ENCODE assay signal across 9 cellular contexts in the genomic region with DNA sequence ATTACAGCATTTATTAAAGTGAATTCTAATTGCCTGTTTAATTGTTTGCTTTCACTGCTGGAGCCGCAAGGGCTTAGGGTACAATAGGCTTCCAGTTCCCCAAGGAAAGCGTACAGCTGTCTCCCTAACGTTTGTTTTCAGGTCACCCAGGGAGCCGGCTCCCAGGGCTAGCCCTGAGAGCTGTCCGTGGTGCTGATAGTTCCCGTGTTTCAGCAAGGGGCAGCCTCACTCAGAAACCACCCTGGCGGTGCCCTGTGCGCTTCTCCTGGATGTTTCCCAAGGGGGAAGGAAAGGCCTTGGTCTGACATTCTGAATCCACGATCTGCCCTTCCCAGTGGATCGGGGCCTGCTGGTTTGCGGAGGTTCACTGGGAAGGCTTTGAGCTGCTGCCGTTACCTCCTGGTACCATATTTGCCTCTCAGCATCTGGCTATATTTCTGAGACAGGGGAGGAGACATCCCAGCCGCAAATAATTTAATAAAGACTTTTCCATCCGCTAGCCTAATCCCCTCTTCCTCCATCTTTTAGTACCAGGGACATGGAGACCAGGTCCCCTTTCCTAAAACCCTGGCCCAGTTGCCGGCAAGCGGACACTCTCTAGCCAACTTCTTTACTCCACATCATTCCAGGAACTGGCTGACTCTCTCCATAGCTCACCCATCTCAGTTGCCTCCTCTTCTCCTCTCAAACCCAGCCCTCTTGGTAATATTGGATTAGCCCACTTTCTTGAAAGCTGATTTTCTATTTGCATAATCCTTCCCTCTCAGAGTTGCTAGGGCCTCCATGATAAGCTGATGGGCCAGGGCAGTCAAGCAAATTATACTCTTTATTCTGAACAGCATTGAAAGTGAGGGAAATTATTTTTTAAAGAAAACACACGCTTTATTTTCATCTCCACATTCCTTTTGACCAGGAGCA.
DNase-seq lines count a peak whose midpoint lies in the region; ATAC-seq and TF ChIP-seq lines count a peak whose summit lies in the region.
"Had no signal": no experiment of that assay in that cellular context is flagged by ENCODE, and none has a peak within 500 bp of the region (broad histone marks: within the 10 kb centered on the region; RNA-seq: fewer than 3 reads in every experiment).

No MANE protein-coding gene starts in this region.

- intact Hi-C loops in CD4-positive, alpha-beta memory T cell (cut with micrococcal nuclease): no loop called here

- DNase-seq in DND-41 (peak; percentile 65), KBM-7 (peak; percentile 23), kidney epithelial cell (ENCODE audit: low read depth) (peak; percentile 1)
- DNase-seq in activated CD4-positive, alpha-beta T cell treated with anti-CD3 and anti-CD28 coated beads, Interleukin-2, amount 10 ng/mL, durations not matched to agents 7 days and 5 days: peak; percentile 51
- no peak for DNase-seq in CD4-positive, alpha-beta memory T cell

- no peak overlapping the region for H3K9ac ChIP-seq in DND-41 (ENCODE audit: low read depth, low read length)

- no peak overlapping the region for H2AFZ ChIP-seq in DND-41 (ENCODE audit: low read depth, low read length)

- no peaks in the 10 kb centered on the region for H3K36me3 Mint-ChIP-seq in activated CD4-positive, alpha-beta T cell treated with anti-CD3 and anti-CD28 coated beads, Interleukin-2, amount 10 ng/mL, durations not matched to agents 7 days and 5 days (ENCODE audit: low read depth)
- no peaks in the 10 kb centered on the region for H3K36me3 Mint-ChIP-seq in CD4-positive, alpha-beta memory T cell

- in situ Hi-C loops in KBM-7 (cut with MboI; ENCODE audit: low pct_unique_long_range_greater_than_20kb, low sequenced_read_pairs): no loop called here

- no peaks in the 10 kb centered on the region for H3K27me3 Mint-ChIP-seq in activated CD4-positive, alpha-beta T cell treated with anti-CD3 and anti-CD28 coated beads, Interleukin-2, amount 10 ng/mL, durations not matched to agents 7 days and 5 days
- H3K27me3 Mint-ChIP-seq in CD4-positive, alpha-beta memory T cell: peaks cover 7 to 9% of the 10 kb centered on the region in 2 donors

- no peaks in the 10 kb centered on the region for H3K36me3 ChIP-seq in DND-41 (ENCODE audit: insufficient read depth, low read length)
- no peaks in the 10 kb centered on the region for H3K36me3 ChIP-seq in kidney epithelial cell (ENCODE audit: control insufficient read depth, insufficient read depth, low read length)
- H3K36me3 ChIP-seq in CD4-positive, alpha-beta memory T cell (ENCODE audit: insufficient read depth, low read length): no peaks in the 10 kb centered on the region

- TF ChIP-seq CTCF in DND-41 (IDR thresholded peaks at IDR 0.05; ENCODE audit: borderline replicate concordance, extremely low read depth, low read length, poor library complexity, severe bottlenecking): no peak
- TF ChIP-seq CTCF in kidney epithelial cell (IDR thresholded peaks at IDR 0.05; ENCODE audit: insufficient read depth, low read length, poor library complexity, severe bottlenecking): no peak

- H3K9me3 ChIP-seq in DND-41 (ENCODE audit: insufficient read depth, low read length, severe bottlenecking): no peaks in the 10 kb centered on the region
- H3K9me3 ChIP-seq in CD4-positive, alpha-beta memory T cell (ENCODE audit: control insufficient read depth in 1 of 2, low read length in 2 of 2): no peaks in the 10 kb centered on the region

- no peak overlapping the region for H3K4me3 ChIP-seq in DND-41 (ENCODE audit: low read depth in 1 of 2, low read length in 2 of 2)
- no peak overlapping the region for H3K4me3 ChIP-seq in kidney epithelial cell (ENCODE audit: low read depth, low read length)
- H3K4me3 ChIP-seq in CD4-positive, alpha-beta memory T cell (ENCODE audit: low read length in 2 of 2): no peak overlapping the region

- no peak overlapping the region for H3K4me3 Mint-ChIP-seq in activated CD4-positive, alpha-beta T cell treated with anti-CD3 and anti-CD28 coated beads, Interleukin-2, amount 10 ng/mL, durations not matched to agents 7 days and 5 days
- no peak overlapping the region for H3K4me3 Mint-ChIP-seq in CD4-positive, alpha-beta memory T cell
- H3K4me3 Mint-ChIP-seq: naive thymus-derived CD8-positive, alpha-beta T cell had no signal

- no peaks in the 10 kb centered on the region for H3K9me3 Mint-ChIP-seq in activated CD4-positive, alpha-beta T cell treated with anti-CD3 and anti-CD28 coated beads, Interleukin-2, amount 10 ng/mL, durations not matched to agents 7 days and 5 days
- peaks cover 0 to 12% (median 6%) of the 10 kb centered on the region in 8 donors for H3K9me3 Mint-ChIP-seq in CD4-positive, alpha-beta memory T cell

- H3K4me1 Mint-ChIP-seq in activated CD4-positive, alpha-beta T cell treated with anti-CD3 and anti-CD28 coated beads, Interleukin-2, amount 10 ng/mL, durations not matched to agents 7 days and 5 days: no peaks in the 10 kb centered on the region
- no peaks in the 10 kb centered on the region for H3K4me1 Mint-ChIP-seq in CD4-positive, alpha-beta memory T cell
- H3K4me1 Mint-ChIP-seq: naive thymus-derived CD8-positive, alpha-beta T cell had no signal

- no peaks in the 10 kb centered on the region for H3K4me1 ChIP-seq in DND-41 (ENCODE audit: insufficient read depth, low read length)
- H3K4me1 ChIP-seq in CD4-positive, alpha-beta memory T cell (ENCODE audit: insufficient read depth, low read length): no peaks in the 10 kb centered on the region

- H4K20me1 ChIP-seq in DND-41 (ENCODE audit: insufficient read depth, low read length): no peaks in the 10 kb centered on the region; the same call in 1 of the 2 replicates

- POLR2A ChIA-PET in activated CD4-positive, alpha-beta T cell treated with anti-CD3 and anti-CD28 coated beads, Interleukin-2, amount 10 ng/mL, durations not matched to agents 7 days and 5 days (lab: Charles Lee): no interaction called here
- POLR2A ChIA-PET in CD4-positive, alpha-beta memory T cell (lab: Charles Lee; ENCODE audit: partially characterized antibody): no interaction called here

- peak; percentile 60; the same call in 2 of the 3 replicates for ATAC-seq in DND-41 (ENCODE audit: insufficient read depth, low read depth)
- ATAC-seq in GM21528 (IDR thresholded peaks at IDR 0.05; ENCODE audit: low FRiP score, unreplicated experiment): no peak
- no peak for ATAC-seq in GM21825 (IDR thresholded peaks at IDR 0.05; ENCODE audit: unreplicated experiment)
- no peak for ATAC-seq in GM18867 (IDR thresholded peaks at IDR 0.05; ENCODE audit: unreplicated experiment)
- ATAC-seq: naive thymus-derived CD8-positive, alpha-beta T cell had no signal

- CTCF ChIA-PET in activated CD4-positive, alpha-beta T cell treated with anti-CD3 and anti-CD28 coated beads, Interleukin-2, amount 10 ng/mL, durations not matched to agents 7 days and 5 days (lab: Charles Lee): no interaction called here
- CTCF ChIA-PET in CD4-positive, alpha-beta memory T cell (lab: Charles Lee; ENCODE audit: partially characterized antibody): no interaction called here

- no peak overlapping the region for H3K27ac Mint-ChIP-seq in activated CD4-positive, alpha-beta T cell treated with anti-CD3 and anti-CD28 coated beads, Interleukin-2, amount 10 ng/mL, durations not matched to agents 7 days and 5 days
- no peak overlapping the region for H3K27ac Mint-ChIP-seq in CD4-positive, alpha-beta memory T cell
- H3K27ac Mint-ChIP-seq: naive thymus-derived CD8-positive, alpha-beta T cell had no signal

- H3K79me2 ChIP-seq in DND-41 (ENCODE audit: insufficient read depth, low read length): no peaks in the 10 kb centered on the region

- no peak overlapping the region for H3K27ac ChIP-seq in DND-41 (ENCODE audit: low read length)
- no peak overlapping the region for H3K27ac ChIP-seq in CD4-positive, alpha-beta memory T cell (ENCODE audit: low read depth, low read length)

- no peaks in the 10 kb centered on the region for H3K27me3 ChIP-seq in DND-41 (ENCODE audit: insufficient read depth, low read length, poor library complexity)
- H3K27me3 ChIP-seq in kidney epithelial cell (ENCODE audit: control insufficient read depth, insufficient read depth, low read length): no peaks in the 10 kb centered on the region
- no peaks in the 10 kb centered on the region for H3K27me3 ChIP-seq in CD4-positive, alpha-beta memory T cell (ENCODE audit: insufficient read depth, low read length)

- no peak overlapping the region for H3K4me2 ChIP-seq in DND-41 (ENCODE audit: insufficient read depth, low read length)

Comparison
In these comparisons a context has a peak if more than half of its experiments do, and no peak if none do; other contexts are left out.
1. DNase-seq: peak in DND-41 (single experiment), KBM-7 (single experiment), activated CD4-positive, alpha-beta T cell treated with anti-CD3 and anti-CD28 coated beads, Interleukin-2, amount 10 ng/mL, durations not matched to agents 7 days and 5 days (single experiment) and kidney epithelial cell (single experiment); none in CD4-positive, alpha-beta memory T cell (0 of 5).